ENCODE assay signal across 22 cellular contexts in genomic region chr7:70789481-70790214, GRCh38.
"Had no signal": no experiment of that assay in that cellular context is flagged by ENCODE, and none has a peak within 500 bp of the region (broad histone marks: within the 10 kb centered on the region; RNA-seq: fewer than 3 reads in every experiment).

No MANE protein-coding gene starts in this region.

- FAIRE-seq: kidney, pancreas, TTC549 had no signal

- H3K36me3 Mint-ChIP-seq: activated naive CD4-positive, alpha-beta T cell treated with anti-CD3 and anti-CD28 coated beads, Interleukin-2, amount 10 ng/mL, durations not matched to agents 7 days and 5 days had no signal

- DNase-seq: activated CD4-positive, alpha-beta T cell treated with anti-CD3 and anti-CD28 coated beads for 1 hour; activated CD4-positive, alpha-beta T cell treated with anti-CD3 and anti-CD28 coated beads, Interleukin-2, amount 50 U/mL, for 4 hours; activated effector memory CD4-positive, alpha-beta T cell treated with anti-CD3 and anti-CD28 coated beads, Interleukin-2, amount 50 U/mL, for 16 hours; activated naive CD4-positive, alpha-beta T cell treated with anti-CD3 and anti-CD28 coated beads, Interleukin-2, amount 10 ng/mL, durations not matched to agents 7 days and 5 days; activated T-cell treated with anti-CD3 and anti-CD28 coated beads, Interleukin-2, amount 50 U/mL, for 72 hours; body of pancreas; dorsolateral prefrontal cortex; heart right ventricle; kidney; lower lobe of right lung; naive thymus-derived CD4-positive, alpha-beta T cell; psoas muscle; SK-N-SH; stimulated activated CD4-positive, alpha-beta T cell treated with anti-CD3 and anti-CD28 coated beads, Interleukin-4, amount 100 ng/mL, for 24 hours; transverse colon; uterus had no signal

- ATAC-seq: activated T-cell treated with anti-CD3 and anti-CD28 coated beads, Interleukin-2, amount 50 U/mL, for 72 hours; body of pancreas; naive thymus-derived CD4-positive, alpha-beta T cell; pancreas; psoas muscle had no signal

- H3K4me2 ChIP-seq: SK-N-SH had no signal

- H3K9me3 ChIP-seq: body of pancreas, heart right ventricle, lower lobe of right lung, neutrophil, pancreas, psoas muscle, right atrium auricular region, SK-N-SH, suprapubic skin, transverse colon, uterus had no signal

- H3K9me2 ChIP-seq: SK-N-SH had no signal

- H3K27me3 ChIP-seq: body of pancreas, dorsolateral prefrontal cortex, heart right ventricle, neutrophil, pancreas, right atrium auricular region, suprapubic skin, transverse colon, uterus had no signal

- H3K27me3 Mint-ChIP-seq: activated naive CD4-positive, alpha-beta T cell treated with anti-CD3 and anti-CD28 coated beads, Interleukin-2, amount 10 ng/mL, durations not matched to agents 7 days and 5 days; naive thymus-derived CD4-positive, alpha-beta T cell; stimulated activated naive CD8-positive, alpha-beta T cell treated with anti-CD3 and anti-CD28 coated beads, Interleukin-15, Interleukin-2, amounts not matched to agents 100 ng/mL and 50 ng/mL, for 24 hours had no signal

- H3K9ac ChIP-seq: SK-N-SH had no signal

- H3K27ac ChIP-seq: body of pancreas, dorsolateral prefrontal cortex, heart right ventricle, lower lobe of right lung, neutrophil, pancreas, psoas muscle, right atrium auricular region, suprapubic skin, transverse colon, uterus had no signal

- H3K27ac Mint-ChIP-seq: stimulated activated naive CD8-positive, alpha-beta T cell treated with anti-CD3 and anti-CD28 coated beads, Interleukin-15, Interleukin-2, amounts not matched to agents 100 ng/mL and 50 ng/mL, for 24 hours had no signal

- H3K4me1 ChIP-seq: body of pancreas, heart right ventricle, lower lobe of right lung, pancreas, psoas muscle, right atrium auricular region, transverse colon, uterus had no signal

- H3K9me3 Mint-ChIP-seq: stimulated activated naive CD8-positive, alpha-beta T cell treated with anti-CD3 and anti-CD28 coated beads, Interleukin-15, Interleukin-2, amounts not matched to agents 100 ng/mL and 50 ng/mL, for 24 hours had no signal

- H3K4me3 Mint-ChIP-seq: activated naive CD4-positive, alpha-beta T cell treated with anti-CD3 and anti-CD28 coated beads, Interleukin-2, amount 10 ng/mL, durations not matched to agents 7 days and 5 days; naive thymus-derived CD4-positive, alpha-beta T cell; stimulated activated naive CD8-positive, alpha-beta T cell treated with anti-CD3 and anti-CD28 coated beads, Interleukin-15, Interleukin-2, amounts not matched to agents 100 ng/mL and 50 ng/mL, for 24 hours had no signal

- H3K4me3 ChIP-seq: body of pancreas, dorsolateral prefrontal cortex, heart right ventricle, lower lobe of right lung, pancreas, psoas muscle, right atrium auricular region, suprapubic skin, transverse colon, uterus had no signal

- H3K36me3 ChIP-seq: neutrophil, uterus had no signal
